8 cellular contexts compared by ENCODE assay signal in genomic region chr12:54053625-54054441, GRCh38. TPM values are rescaled to one million over a fixed set of nuclear protein-coding genes. Genes with fewer than 3 reads are reported as not detected.
DNase-seq lines count a peak whose midpoint lies in the region; ATAC-seq, FAIRE-seq and TF ChIP-seq lines count a peak whose summit lies in the region.

HOXC4 (plus strand) TSS chr12:54053835; CDS start chr12:54053923, 88 bp downstream.

- DNase-seq in GM10266 (ENCODE audit: extremely low spot score) (peak; percentile 88), H7 (peak; percentile 84), Peyer's patch (peak in 2 of 3 donors; percentile 63 to 69), fibroblast of pulmonary artery (ENCODE audit: low read depth) (peak; percentile 35), pancreas (no peak), NCI-H2171 treated with DMSO at 0.1 percent for 48 hours (lab: John Stamatoyannopoulos, UW) (no peak), putamen (ENCODE audit: low spot score) (no peak), RCC 7860 (ENCODE audit: low spot score) (no peak)

- WGBS in pancreas, 2 donors: 4 to 5% methylated on average over 44 to 45 of the region's 45 CpGs

- intact Hi-C loops in pancreas (cut with DNase I): no loop called here

- TF ChIP-seq POLR2A in Peyer's patch (IDR thresholded peaks at IDR 0.05): no peak

- ATAC-seq in pancreas: peak in 3 of 4 donors; percentile 59 to 81 (median 73)

- peaks cover 99% of the 10 kb centered on the region for H3K27me3 ChIP-seq in H7 (ENCODE audit: control insufficient read depth, insufficient read depth, low read length)
- no peaks in the 10 kb centered on the region for H3K27me3 ChIP-seq in Peyer's patch
- peaks cover 0 to 21% (median 0%) of the 10 kb centered on the region in 4 donors for H3K27me3 ChIP-seq in pancreas

- H3K36me3 ChIP-seq in H7 (replicated peaks; ENCODE audit: control insufficient read depth, insufficient read depth, low read length) (no peaks in the 10 kb centered on the region), Peyer's patch (no peaks in the 10 kb centered on the region), pancreas (no peaks in the 10 kb centered on the region)

- H3K4me1 ChIP-seq in Peyer's patch: peaks cover 0 to 10% (median 7%) of the 10 kb centered on the region in 4 donors
- no peaks in the 10 kb centered on the region for H3K4me1 ChIP-seq in pancreas

- FAIRE-seq in pancreas (lab: Jason Lieb, UNC) (no peak), RCC 7860 (lab: Jason Lieb, UNC) (no peak)

- H3K9me3 ChIP-seq in Peyer's patch (no peaks in the 10 kb centered on the region), pancreas (no peaks in the 10 kb centered on the region)

- peak within 1 kb of the TSS; percentile 78 to 87 (median 83) for H3K27ac ChIP-seq in Peyer's patch
- no peak within 1 kb of the TSS for H3K27ac ChIP-seq in pancreas

- H3K4me3 ChIP-seq in H7 (ENCODE audit: insufficient read depth, low read depth, low read length) (peak within 1 kb of the TSS; percentile 31), Peyer's patch (peak within 1 kb of the TSS; percentile 48 to 62 (median 49)), fibroblast of pulmonary artery (replicated peaks; ENCODE audit: low read depth, low read length) (peak within 1 kb of the TSS; percentile 64), pancreas (peak within 1 kb of the TSS; percentile 5 to 38 (median 16))

- TF ChIP-seq CTCF in GM10266 (IDR thresholded peaks at IDR 0.05; ENCODE audit: control insufficient read depth, insufficient read depth, low read depth, missing control alignments) (no peak), Peyer's patch (IDR thresholded peaks at IDR 0.05) (no peak), fibroblast of pulmonary artery (IDR thresholded peaks at IDR 0.05; ENCODE audit: low read length, missing control alignments) (no peak), pancreas (IDR thresholded peaks at IDR 0.05) (no peak)

RNA-seq across cellular contexts. Expression of gene HOXC4, which starts in this region (rescaled TPM):
- total RNA-seq in H7 (2014; rRNA removed; shearing (Covaris generic)): not detected in 2 replicates
- 1 to 10 TPM; 1.1 to 8.3 (median 1.8) TPM for total RNA-seq in Peyer's patch
- total RNA-seq in pancreas: under 1 TPM in 3 of 6 donors, not detected in 3; 0.15 to 0.62 (median 0.23) TPM
- under 1 TPM in 1 of 2 donors, not detected in 1; 0.27 TPM for polyA plus RNA-seq in pancreas

Comparison
In these comparisons a context has a peak if more than half of its experiments do, and no peak if none do; other contexts are left out.
1. Peak in DNase-seq and H3K4me3 ChIP-seq in H7; RNA of the gene not detected or under 1 TPM.
2. Peak in ATAC-seq and H3K4me3 ChIP-seq in pancreas; RNA of the gene not detected or under 1 TPM.
3. DNase-seq: peak in GM10266 (single experiment), Peyer's patch (2 of 3) and fibroblast of pulmonary artery (single experiment); none in pancreas (0 of 6), NCI-H2171 treated with DMSO at 0.1 percent for 48 hours (single experiment), putamen (single experiment) and RCC 7860 (single experiment).
4. H3K27ac ChIP-seq: peak in Peyer's patch (4 of 4); none in pancreas (0 of 4).
5. Peak in every context shown above with its lines, with median percentiles within 50 percentile points of each other: H3K4me3 ChIP-seq.